ENCODE assay signal across 27 cellular contexts in the genomic region with DNA sequence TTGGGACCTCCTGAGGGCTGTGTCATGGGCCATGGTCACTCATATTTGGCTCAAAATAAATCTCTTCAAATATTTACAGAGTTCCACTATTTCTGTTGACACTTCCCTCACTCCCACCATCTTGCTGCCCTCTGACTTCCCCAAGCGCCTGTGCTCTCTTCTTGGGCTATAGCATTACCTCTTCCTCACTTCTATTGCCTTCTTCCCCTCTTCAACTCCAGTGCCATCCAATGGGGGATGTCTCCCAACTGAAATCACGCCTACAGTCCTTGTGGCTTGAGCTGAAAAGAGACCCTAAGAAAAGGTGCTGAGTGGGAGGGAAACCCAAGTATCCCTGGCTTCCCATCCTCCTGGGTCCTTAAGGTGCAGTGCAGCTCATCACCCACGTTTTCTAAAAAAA.
"Had no signal": no experiment of that assay in that cellular context is flagged by ENCODE, and none has a peak within 500 bp of the region (broad histone marks: within the 10 kb centered on the region; RNA-seq: fewer than 3 reads in every experiment).

No MANE protein-coding gene starts in this region.

- H3K9me3 Mint-ChIP-seq: activated CD4-positive, alpha-beta memory T cell treated with anti-CD3 and anti-CD28 coated beads for 36 hours; activated CD4-positive, alpha-beta T cell treated with anti-CD3 and anti-CD28 coated beads, Interleukin-2, amount 10 ng/mL, durations not matched to agents 7 days and 5 days; activated naive CD4-positive, alpha-beta T cell treated with anti-CD3 and anti-CD28 coated beads, Interleukin-2, amount 10 ng/mL, durations not matched to agents 7 days and 5 days; activated naive CD8-positive, alpha-beta T cell treated with anti-CD3 and anti-CD28 coated beads for 36 hours; activated T-cell treated with anti-CD3 and anti-CD28 coated beads, Interleukin-2, amount 50 U/mL, for 72 hours; activated T-helper 2 cell treated with anti-CD3 and anti-CD28 coated beads, Interferon-gamma antibody, Interleukin-2, Interleukin-4, amounts not matched to agents 10 μg/mL and 5 μg/mL and 100 μg/mL, durations not matched to agents 14 hours and 24 hours and 36 hours; T-helper 2 cell treated with Interferon-gamma antibody and Interleukin-4, amounts not matched to agents 5 μg/mL and 100 μg/mL, for 36 hours had no signal

- DNase-seq: activated CD4-positive, alpha-beta memory T cell treated with anti-CD3 and anti-CD28 coated beads for 36 hours; activated CD4-positive, alpha-beta T cell treated with anti-CD3 and anti-CD28 coated beads for 1 hour; activated CD4-positive, alpha-beta T cell treated with anti-CD3 and anti-CD28 coated beads, Interleukin-2, amount 10 ng/mL, durations not matched to agents 7 days and 5 days; activated CD8-positive, alpha-beta memory T cell treated with anti-CD3 and anti-CD28 coated beads, Interleukin-2, amount 50 U/mL, for 4 hours; activated gamma-delta T cell treated with Interleukin-2 at 50 U/mL for 16 hours; activated naive CD4-positive, alpha-beta T cell treated with anti-CD3 and anti-CD28 coated beads, Interleukin-2, amount 10 ng/mL, durations not matched to agents 7 days and 5 days; activated naive CD8-positive, alpha-beta T cell treated with anti-CD3 and anti-CD28 coated beads for 36 hours; activated T-cell treated with anti-CD3 and anti-CD28 coated beads, Interleukin-2, amount 50 U/mL, for 72 hours; NCI-H1092; NCI-H1417 treated with DMSO at 0.1 percent for 48 hours; NCI-H1694; NCI-H2029; NCI-H2107; NCI-H345; NCI-H510A; NCI-H526 treated with DMSO at 0.1 percent for 48 hours; NCI-H82; OCI-M1; RPMI8226; SJCRH30; SW 1271 had no signal

- H3K27ac ChIP-seq: KMS-11, SJCRH30 had no signal

- H3K9ac ChIP-seq: KMS-11 had no signal

- H3K27ac Mint-ChIP-seq: activated CD4-positive, alpha-beta memory T cell treated with anti-CD3 and anti-CD28 coated beads for 36 hours; activated CD4-positive, alpha-beta T cell treated with anti-CD3 and anti-CD28 coated beads, Interleukin-2, amount 10 ng/mL, durations not matched to agents 7 days and 5 days; activated naive CD4-positive, alpha-beta T cell treated with anti-CD3 and anti-CD28 coated beads, Interleukin-2, amount 10 ng/mL, durations not matched to agents 7 days and 5 days; activated naive CD8-positive, alpha-beta T cell treated with anti-CD3 and anti-CD28 coated beads for 36 hours; activated T-cell treated with anti-CD3 and anti-CD28 coated beads, Interleukin-2, amount 50 U/mL, for 72 hours; activated T-helper 2 cell treated with anti-CD3 and anti-CD28 coated beads, Interferon-gamma antibody, Interleukin-2, Interleukin-4, amounts not matched to agents 10 μg/mL and 5 μg/mL and 100 μg/mL, durations not matched to agents 14 hours and 24 hours and 36 hours; T-helper 2 cell treated with Interferon-gamma antibody and Interleukin-4, amounts not matched to agents 5 μg/mL and 100 μg/mL, for 36 hours had no signal

- H3K4me2 ChIP-seq: KMS-11 had no signal

- H3K9me3 ChIP-seq: SJCRH30 had no signal

- H3K36me3 Mint-ChIP-seq: activated CD4-positive, alpha-beta memory T cell treated with anti-CD3 and anti-CD28 coated beads for 36 hours; activated naive CD4-positive, alpha-beta T cell treated with anti-CD3 and anti-CD28 coated beads, Interleukin-2, amount 10 ng/mL, durations not matched to agents 7 days and 5 days had no signal

- H3K4me1 ChIP-seq: SJCRH30 had no signal

- H3K27me3 ChIP-seq: SJCRH30 had no signal

- ATAC-seq: activated T-cell treated with anti-CD3 and anti-CD28 coated beads, Interleukin-2, amount 50 U/mL, for 72 hours; Panc1; Right ventricle myocardium inferior; SK-N-SH treated with all-trans-retinoic acid at 6 μM for 48 hours had no signal

- H3K27me3 Mint-ChIP-seq: activated CD4-positive, alpha-beta memory T cell treated with anti-CD3 and anti-CD28 coated beads for 36 hours; activated CD4-positive, alpha-beta T cell treated with anti-CD3 and anti-CD28 coated beads, Interleukin-2, amount 10 ng/mL, durations not matched to agents 7 days and 5 days had no signal

- H3K4me3 Mint-ChIP-seq: activated CD4-positive, alpha-beta memory T cell treated with anti-CD3 and anti-CD28 coated beads for 36 hours; activated CD4-positive, alpha-beta T cell treated with anti-CD3 and anti-CD28 coated beads, Interleukin-2, amount 10 ng/mL, durations not matched to agents 7 days and 5 days; activated naive CD4-positive, alpha-beta T cell treated with anti-CD3 and anti-CD28 coated beads, Interleukin-2, amount 10 ng/mL, durations not matched to agents 7 days and 5 days; activated naive CD8-positive, alpha-beta T cell treated with anti-CD3 and anti-CD28 coated beads for 36 hours; activated T-cell treated with anti-CD3 and anti-CD28 coated beads, Interleukin-2, amount 50 U/mL, for 72 hours; T-helper 2 cell treated with Interferon-gamma antibody and Interleukin-4, amounts not matched to agents 5 μg/mL and 100 μg/mL, for 36 hours had no signal

- H3K4me1 Mint-ChIP-seq: activated CD4-positive, alpha-beta T cell treated with anti-CD3 and anti-CD28 coated beads, Interleukin-2, amount 10 ng/mL, durations not matched to agents 7 days and 5 days; activated naive CD4-positive, alpha-beta T cell treated with anti-CD3 and anti-CD28 coated beads, Interleukin-2, amount 10 ng/mL, durations not matched to agents 7 days and 5 days; activated naive CD8-positive, alpha-beta T cell treated with anti-CD3 and anti-CD28 coated beads for 36 hours had no signal

- H3K4me3 ChIP-seq: SJCRH30 had no signal
